Comparison of ENCODE assay signal across 1 cellular context in the genomic region with DNA sequence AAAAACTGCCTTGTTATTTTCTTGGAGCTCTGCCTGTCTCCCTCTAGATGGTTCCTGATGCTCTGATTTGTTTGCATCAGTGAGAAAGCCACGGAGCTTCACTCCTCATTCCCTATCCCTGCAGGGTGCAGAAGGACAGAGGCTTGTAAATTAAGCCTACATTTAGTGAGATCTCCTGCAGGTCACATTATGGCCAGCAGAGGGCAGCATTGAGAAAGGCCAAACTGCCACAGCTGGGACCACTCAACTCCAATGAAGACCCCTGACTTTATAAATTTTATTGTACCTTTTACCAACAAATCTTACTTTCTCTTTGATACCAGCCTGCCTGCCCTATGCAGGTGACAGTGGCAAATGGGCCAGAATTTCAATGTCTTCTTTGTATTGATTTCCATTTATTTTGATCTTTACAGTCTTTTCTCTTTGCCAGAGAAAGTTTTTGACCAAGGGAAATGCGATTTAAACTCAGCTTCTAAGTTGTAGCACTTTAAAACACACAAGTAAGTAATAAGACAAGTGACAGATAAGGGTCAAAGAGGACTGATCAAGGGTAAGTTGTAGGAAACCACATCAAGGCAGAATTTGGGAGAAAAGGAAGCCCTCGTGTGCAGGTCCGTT.
TF ChIP-seq lines count a peak whose summit lies in the region.

No MANE protein-coding gene starts in this region.

TF ChIP-seq in IMR-90, 13 proteins besides CTCF, POLR2A, EP300 and RAD21:
- TF ChIP-seq SMC3 (IDR thresholded peaks at IDR 0.05; ENCODE audit: low read depth, low read length) (peak; percentile 21; the same call in 1 of the 2 replicates), RFX5 (IDR thresholded peaks at IDR 0.05; ENCODE audit: low read depth, low read length) (no peak), MAZ (IDR thresholded peaks at IDR 0.05; ENCODE audit: borderline replicate concordance, low read depth, low read length) (no peak)
